In genomic region chrX:69282893-69283690, GRCh38 we compare ENCODE assay signal across 19 cellular contexts.
"Had no signal": no experiment of that assay in that cellular context is flagged by ENCODE, and none has a peak within 500 bp of the region (broad histone marks: within the 10 kb centered on the region; RNA-seq: fewer than 3 reads in every experiment).

No MANE protein-coding gene starts in this region.

- H3K9me3 Mint-ChIP-seq: activated B cell treated with CpG ODN at 0.5 μM for 24 hours; activated naive CD4-positive, alpha-beta T cell treated with anti-CD3 and anti-CD28 coated beads, Interleukin-2, amount 50 U/mL, for 24 hours; memory B cell; natural killer cell; T-helper 1 cell treated with Interleukin-12 subunit alpha and Interleukin-12 subunit beta and Interleukin-4 antibody, amounts not matched to agents 30 μg/mL and 1 μg/mL, for 36 hours had no signal

- ATAC-seq: natural killer cell; stimulated activated naive CD8-positive, alpha-beta T cell treated with anti-CD3 and anti-CD28 coated beads, Interleukin-15, Interleukin-2, amounts not matched to agents 100 U/mL and 50 U/mL, for 24 hours had no signal

- DNase-seq: activated B cell treated with CpG ODN at 0.5 μM for 24 hours; activated CD4-positive, alpha-beta T cell treated with anti-CD3 and anti-CD28 coated beads, Interleukin-2, amount 50 U/mL, for 1 hour; activated effector memory CD4-positive, alpha-beta T cell treated with Interleukin-2 at 50 U/mL for 16 hours; activated T-cell treated with anti-CD3 and anti-CD28 coated beads, Interleukin-2, amount 50 U/mL, for 1 hour; dorsolateral prefrontal cortex; foreskin fibroblast; head of caudate nucleus; natural killer cell; occipital lobe; sigmoid colon; stimulated activated naive CD8-positive, alpha-beta T cell treated with anti-CD3 and anti-CD28 coated beads, Interleukin-15, Interleukin-2, amounts not matched to agents 100 U/mL and 50 U/mL, for 24 hours; upper lobe of left lung had no signal

- H3K4me3 ChIP-seq: dorsolateral prefrontal cortex, esophagus muscularis mucosa, sigmoid colon, suprapubic skin, upper lobe of left lung had no signal

- H3K4me3 Mint-ChIP-seq: activated B cell treated with CpG ODN at 0.5 μM for 24 hours; activated naive CD4-positive, alpha-beta T cell treated with anti-CD3 and anti-CD28 coated beads, Interleukin-2, amount 50 U/mL, for 24 hours; memory B cell; natural killer cell; T-helper 1 cell treated with Interleukin-12 subunit alpha and Interleukin-12 subunit beta and Interleukin-4 antibody, amounts not matched to agents 30 μg/mL and 1 μg/mL, for 36 hours had no signal

- H3K36me3 Mint-ChIP-seq: activated naive CD4-positive, alpha-beta T cell treated with anti-CD3 and anti-CD28 coated beads, Interleukin-2, amount 50 U/mL, for 24 hours; brain; memory B cell; natural killer cell had no signal

- H3K27ac Mint-ChIP-seq: activated B cell treated with CpG ODN at 0.5 μM for 24 hours; activated naive CD4-positive, alpha-beta T cell treated with anti-CD3 and anti-CD28 coated beads, Interleukin-2, amount 50 U/mL, for 24 hours; memory B cell; natural killer cell; T-helper 1 cell treated with Interleukin-12 subunit alpha and Interleukin-12 subunit beta and Interleukin-4 antibody, amounts not matched to agents 30 μg/mL and 1 μg/mL, for 36 hours had no signal

- FAIRE-seq: islet of Langerhans had no signal

- H3K27me3 ChIP-seq: esophagus muscularis mucosa, sigmoid colon, suprapubic skin, upper lobe of left lung had no signal

- H3K27me3 Mint-ChIP-seq: activated naive CD4-positive, alpha-beta T cell treated with anti-CD3 and anti-CD28 coated beads, Interleukin-2, amount 50 U/mL, for 24 hours had no signal

- H3K36me3 ChIP-seq: esophagus muscularis mucosa, sigmoid colon, suprapubic skin, upper lobe of left lung had no signal

- H3K4me1 Mint-ChIP-seq: activated naive CD4-positive, alpha-beta T cell treated with anti-CD3 and anti-CD28 coated beads, Interleukin-2, amount 50 U/mL, for 24 hours; natural killer cell had no signal

- H3K9me3 ChIP-seq: esophagus muscularis mucosa, sigmoid colon, suprapubic skin, upper lobe of left lung had no signal

- H3K27ac ChIP-seq: dorsolateral prefrontal cortex, esophagus muscularis mucosa, sigmoid colon, suprapubic skin, upper lobe of left lung had no signal
